8 cellular contexts compared by ENCODE assay signal in the genomic region with DNA sequence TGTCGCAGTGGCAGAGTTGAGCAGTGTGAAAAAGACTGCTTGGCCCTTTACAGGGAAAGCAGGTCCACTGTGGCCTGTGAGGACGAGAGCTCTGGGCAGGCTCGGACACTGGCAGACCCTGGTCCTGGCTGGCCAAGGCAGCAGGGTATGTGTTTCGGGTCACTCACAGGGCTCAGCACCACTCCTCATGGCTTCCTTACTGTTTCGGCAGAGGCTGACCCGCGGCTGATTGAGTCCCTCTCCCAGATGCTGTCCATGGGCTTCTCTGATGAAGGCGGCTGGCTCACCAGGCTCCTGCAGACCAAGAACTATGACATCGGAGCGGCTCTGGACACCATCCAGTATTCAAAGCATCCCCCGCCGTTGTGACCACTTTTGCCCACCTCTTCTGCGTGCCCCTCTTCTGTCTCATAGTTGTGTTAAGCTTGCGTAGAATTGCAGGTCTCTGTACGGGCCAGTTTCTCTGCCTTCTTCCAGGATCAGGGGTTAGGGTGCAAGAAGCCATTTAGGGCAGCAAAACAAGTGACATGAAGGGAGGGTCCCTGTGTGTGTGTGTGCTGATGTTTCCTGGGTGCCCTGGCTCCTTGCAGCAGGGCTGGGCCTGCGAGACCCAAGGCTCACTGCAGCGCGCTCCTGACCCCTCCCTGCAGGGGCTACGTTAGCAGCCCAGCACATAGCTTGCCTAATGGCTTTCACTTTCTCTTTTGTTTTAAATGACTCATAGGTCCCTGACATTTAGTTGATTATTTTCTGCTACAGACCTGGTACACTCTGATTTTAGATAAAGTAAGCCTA. TPM values are rescaled to one million over a fixed set of nuclear protein-coding genes. Genes with fewer than 3 reads are reported as not detected.
DNase-seq lines count a peak whose midpoint lies in the region; ATAC-seq, FAIRE-seq and TF ChIP-seq lines count a peak whose summit lies in the region.

No MANE protein-coding gene starts in this region.

- H3K4me1 ChIP-seq in urinary bladder (ENCODE audit: insufficient read depth) = no peaks in the 10 kb centered on the region

- H3K27me3 Mint-ChIP-seq in memory B cell = no peaks in the 10 kb centered on the region

- no peak for DNase-seq in GM12892 (ENCODE audit: insufficient read length)
- peak; percentile 43 for DNase-seq in NAMALWA (ENCODE audit: low spot score)
- peak; percentile 68 for DNase-seq in activated naive CD4-positive, alpha-beta T cell treated with anti-CD3 and anti-CD28 coated beads, Interleukin-2, amount 50 U/mL, for 16 hours
- no peak for DNase-seq in memory B cell (ENCODE audit: low spot score in 2 of 2)
- DNase-seq in HCEC 1CT = no peak
- DNase-seq in H54 (ENCODE audit: insufficient read length, low spot score) = no peak
- DNase-seq in SIG-M5 (lab: John Stamatoyannopoulos, UW) = no peak

- H3K36me3 Mint-ChIP-seq in memory B cell = peaks cover 31% of the 10 kb centered on the region

- peak; percentile 88 for ATAC-seq in memory B cell (ENCODE audit: low read depth)

- FAIRE-seq in GM12892 (lab: Jason Lieb, UNC) (no peak), H54 (lab: Jason Lieb, UNC) (no peak)

- 87% methylated on average over 19 of the region's 19 CpGs for WGBS in urinary bladder

- peaks cover 9% of the 10 kb centered on the region for H3K4me1 Mint-ChIP-seq in memory B cell

- H3K27ac ChIP-seq in urinary bladder (ENCODE audit: low read depth) = peak overlapping the region; percentile 23

- no peak overlapping the region for H3K4me3 ChIP-seq in urinary bladder (ENCODE audit: low read depth, low read length)

- H3K36me3 ChIP-seq in urinary bladder (ENCODE audit: insufficient read depth) = peaks cover 14% of the 10 kb centered on the region

- H3K27ac Mint-ChIP-seq in memory B cell = peak overlapping the region; percentile 81

- no peaks in the 10 kb centered on the region for H3K9me3 Mint-ChIP-seq in memory B cell

- no peak overlapping the region for H3K4me3 Mint-ChIP-seq in memory B cell

- TF ChIP-seq POLR2A in GM12892 (IDR thresholded peaks at IDR 0.05; ENCODE audit: low read depth, low read length) (peak; percentile 39), H54 (IDR thresholded peaks at IDR 0.05; ENCODE audit: low read depth, low read length) (no peak)

RNA-seq across cellular contexts. Expression of a gene that starts 15.7 kb away (rescaled TPM):
- 58.6 TPM for polyA plus RNA-seq in GM12892 (2012; ENCODE audit: missing spikeins)
- total RNA-seq in urinary bladder = 79.3 TPM
- polyA plus RNA-seq in urinary bladder = 426 TPM

RNA-seq across cellular contexts. Expression of a gene that starts 22.2 kb away (rescaled TPM):
- polyA plus RNA-seq in GM12892 (2012; ENCODE audit: missing spikeins) = 23.3 TPM
- total RNA-seq in urinary bladder = 30.5 TPM
- 41.1 TPM for polyA plus RNA-seq in urinary bladder

RNA-seq across cellular contexts. Expression of a gene that starts 29.8 kb away (rescaled TPM):
- 51.3 TPM for polyA plus RNA-seq in GM12892 (2012; ENCODE audit: missing spikeins)
- 38.9 TPM for total RNA-seq in urinary bladder
- 64.6 TPM for polyA plus RNA-seq in urinary bladder

RNA-seq across cellular contexts. Expression of a gene that starts 42.6 kb away (rescaled TPM):
- not detected for polyA plus RNA-seq in GM12892 (2012; ENCODE audit: missing spikeins)
- 1.8 TPM for total RNA-seq in urinary bladder
- polyA plus RNA-seq in urinary bladder = 12.8 TPM

Comparison
In these comparisons a context has a peak if more than half of its experiments do, and no peak if none do; other contexts are left out.
1. DNase-seq: peak in NAMALWA (single experiment) and activated naive CD4-positive, alpha-beta T cell treated with anti-CD3 and anti-CD28 coated beads, Interleukin-2, amount 50 U/mL, for 16 hours (single experiment); none in GM12892 (single experiment), memory B cell (0 of 2), HCEC 1CT (single experiment), H54 (single experiment) and SIG-M5 (single experiment).